In the genomic region with DNA sequence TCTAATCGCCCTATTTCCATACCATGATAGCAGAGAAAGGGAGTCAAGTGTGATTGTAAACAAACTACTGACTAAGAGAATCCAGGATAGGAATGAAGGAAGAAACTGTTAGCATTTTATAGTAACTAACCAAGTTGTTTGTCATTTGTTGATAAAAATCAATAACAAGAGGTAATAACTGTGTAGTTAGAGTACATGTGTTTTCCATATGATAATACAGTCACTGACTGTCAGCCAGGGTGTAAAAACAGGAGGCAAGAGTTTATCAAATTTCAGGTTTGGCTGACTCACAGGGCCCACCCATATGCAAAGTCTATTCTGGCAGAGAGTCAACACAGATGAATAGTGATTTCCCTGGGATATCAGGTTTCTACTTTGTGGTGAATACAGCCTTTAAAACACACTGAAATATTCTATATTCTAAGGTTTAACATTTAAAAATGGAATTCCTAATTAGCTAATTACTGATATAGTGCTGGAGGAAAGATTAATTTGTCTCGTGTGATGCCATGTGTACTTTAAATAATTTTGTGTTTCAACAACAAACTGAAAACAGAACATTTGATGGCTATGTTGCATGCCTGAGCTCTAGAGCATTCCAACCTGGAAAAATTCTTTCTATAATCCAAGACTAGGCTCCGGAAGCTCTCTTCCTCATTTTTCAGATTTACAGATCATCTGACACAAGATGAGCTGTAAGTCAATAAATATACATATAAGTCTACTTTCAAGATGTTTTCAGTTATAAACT, we compare ENCODE assay signal across 8 cellular contexts. TPM values are rescaled to one million over a fixed set of nuclear protein-coding genes. Genes with fewer than 3 reads are reported as not detected.
DNase-seq lines count a peak whose midpoint lies in the region; ATAC-seq and TF ChIP-seq lines count a peak whose summit lies in the region.

No MANE protein-coding gene starts in this region.

- intact Hi-C loops in A673 (cut with micrococcal nuclease; ENCODE audit: unreplicated experiment) (loop anchor here (5.0 kb wide), 2 partner anchors 720 to 905 kb away; no protein-coding TSS in a partner anchor), HCT116 (cut with micrococcal nuclease) (loop anchor here (5.0 kb wide), 1 partner anchor 600 kb away; no protein-coding TSS in a partner anchor)

- CTCF ChIA-PET in A673 (lab: Charles Lee): no interaction called here
- CTCF ChIA-PET in HCT116 (lab: Charles Lee): interaction anchor here (1.0 to 1.3 kb wide), 3 partner anchors 10 to 730 kb away, joined by 3 to 4 read pairs (median 4); no protein-coding TSS in a partner anchor

- ATAC-seq in HCT116: peak; percentile 83
- ATAC-seq in gastroesophageal sphincter: no peak
- no peak for ATAC-seq in HG03442 (IDR thresholded peaks at IDR 0.05; ENCODE audit: unreplicated experiment)
- ATAC-seq in HG02885 (IDR thresholded peaks at IDR 0.05; ENCODE audit: poor library complexity, unreplicated experiment): no peak

- TF ChIP-seq CTCF in A673 (conservative IDR thresholded peaks at IDR 0.05; ENCODE audit: low read depth, low read length) (no peak), HCT116 (IDR thresholded peaks at IDR 0.05 in 2 of 3, conservative IDR thresholded peaks at IDR 0.05 in 1 of 3; ENCODE audit: borderline replicate concordance in 1 of 3, insufficient read depth in 1 of 3, low read depth in 2 of 3, low read length in 2 of 3) (no peak), fibroblast of lung (conservative IDR thresholded peaks at IDR 0.05 in 1 of 2, IDR thresholded peaks at IDR 0.05 in 1 of 2; ENCODE audit: low read depth in 1 of 2, low read length in 2 of 2) (no peak), gastroesophageal sphincter (IDR thresholded peaks at IDR 0.05) (no peak)

- WGBS in gastroesophageal sphincter (ENCODE audit: low coverage in 1 of 2), 2 donors: 53 to 63% methylated on average over 2 to 3 of the region's 3 CpGs

- H2AFZ ChIP-seq in HCT116 (ENCODE audit: low read depth, low read length, poor library complexity, severe bottlenecking): peak overlapping the region; percentile 88
- no peak overlapping the region for H2AFZ ChIP-seq in fibroblast of lung (ENCODE audit: low read length)

- H3K4me3 ChIP-seq in A673 (ENCODE audit: low read depth, low read length, poor library complexity, severe bottlenecking): no peak overlapping the region
- no peak overlapping the region; a peak in 1 of 4 replicates for H3K4me3 ChIP-seq in HCT116 (replicated peaks in 1 of 2; ENCODE audit: low read depth in 1 of 2, low read length in 2 of 2)
- no peak overlapping the region for H3K4me3 ChIP-seq in fibroblast of lung (replicated peaks in 1 of 4; ENCODE audit: control extremely low read depth in 1 of 4, insufficient read depth in 1 of 4, low read depth in 3 of 4, low read length in 4 of 4)
- no peak overlapping the region for H3K4me3 ChIP-seq in gastroesophageal sphincter

- peak overlapping the region; percentile 6 for H3K27ac ChIP-seq in A673 (ENCODE audit: low read depth, low read length, poor library complexity, severe bottlenecking)
- H3K27ac ChIP-seq in HCT116 (ENCODE audit: low read depth, low read length): no peak overlapping the region
- H3K27ac ChIP-seq in fibroblast of lung (ENCODE audit: insufficient read depth, low read length): no peak overlapping the region
- H3K27ac ChIP-seq in gastroesophageal sphincter: no peak overlapping the region

- no peaks in the 10 kb centered on the region for H3K79me2 ChIP-seq in HCT116 (ENCODE audit: insufficient read depth, low read length)
- H3K79me2 ChIP-seq in fibroblast of lung (ENCODE audit: control insufficient read depth, insufficient read depth, low read length): no peaks in the 10 kb centered on the region

- H3K9ac ChIP-seq in HCT116 (ENCODE audit: low read length) (no peak overlapping the region), fibroblast of lung (ENCODE audit: insufficient read depth, low read length) (no peak overlapping the region)

- POLR2A ChIA-PET in A673 (lab: Charles Lee; ENCODE audit: low non-redundant PET) (interaction anchor here (0.7 kb wide), 1 partner anchor 1518 kb away, joined by 3 read pairs; no protein-coding TSS in a partner anchor), HCT116 (lab: Charles Lee) (no interaction called here)

- no peaks in the 10 kb centered on the region for H4K20me1 ChIP-seq in HCT116 (ENCODE audit: insufficient read depth)
- no peaks in the 10 kb centered on the region for H4K20me1 ChIP-seq in fibroblast of lung (ENCODE audit: control insufficient read depth, extremely low read depth, insufficient read depth, low read length)

- peak; percentile 82 for DNase-seq in A673 (ENCODE audit: low spot score)
- DNase-seq in HCT116 (ENCODE audit: low read depth, low spot score): peak; percentile 57
- DNase-seq in OCI-M2 (lab: John Stamatoyannopoulos, UW; ENCODE audit: unreplicated experiment): peak; percentile 50
- DNase-seq in fibroblast of lung (ENCODE audit: low read depth in 2 of 2): peak; percentile 76 to 84
- no peak for DNase-seq in middle frontal gyrus (ENCODE audit: extremely low spot score, low spot score)

- TF ChIP-seq POLR2A in HCT116 (IDR thresholded peaks at IDR 0.05; ENCODE audit: borderline replicate concordance, extremely low read depth, insufficient read depth, insufficient read length): no peak
- TF ChIP-seq POLR2A in gastroesophageal sphincter (IDR thresholded peaks at IDR 0.05): no peak

- RAD21 ChIA-PET in HCT116 (lab: Charles Lee; ENCODE audit: low non-redundant PET in 1 of 2, low total read pairs in 2 of 2, uncharacterized antibody in 2 of 2, unreplicated experiment in 2 of 2): no interaction called here

- H3K4me2 ChIP-seq in HCT116 (ENCODE audit: low read length): peak overlapping the region; percentile 48
- H3K4me2 ChIP-seq in fibroblast of lung (ENCODE audit: extremely low read depth, insufficient read depth, low read length): no peak overlapping the region

- BruUV-seq in A673 (replicated peaks; lab: Mats Ljungman, UMichigan) (no TSS peak), HCT116 (replicated peaks; lab: Mats Ljungman, UMichigan) (no TSS peak)

- H3K36me3 ChIP-seq in A673 (ENCODE audit: insufficient read depth, low read length, poor library complexity, severe bottlenecking) (no peaks in the 10 kb centered on the region), HCT116 (ENCODE audit: control insufficient read depth in 1 of 2, insufficient read depth in 2 of 2, low read length in 2 of 2) (no peaks in the 10 kb centered on the region), fibroblast of lung (ENCODE audit: control insufficient read depth, insufficient read depth, low read length) (no peaks in the 10 kb centered on the region), gastroesophageal sphincter (no peaks in the 10 kb centered on the region)

- H3K9me3 ChIP-seq in A673 (ENCODE audit: low read depth, low read length, poor library complexity, severe bottlenecking) (no peaks in the 10 kb centered on the region), HCT116 (ENCODE audit: control insufficient read depth in 1 of 2, insufficient read depth in 1 of 2, low read depth in 1 of 2, low read length in 2 of 2) (no peaks in the 10 kb centered on the region), fibroblast of lung (ENCODE audit: control insufficient read depth, insufficient read depth, low read depth, low read length) (no peaks in the 10 kb centered on the region), gastroesophageal sphincter (no peaks in the 10 kb centered on the region)

- TF ChIP-seq EP300 in gastroesophageal sphincter (IDR thresholded peaks at IDR 0.05): no peak

- H3K9me2 ChIP-seq in HCT116 (ENCODE audit: insufficient read depth): no peaks in the 10 kb centered on the region

- H3K4me1 ChIP-seq in A673 (ENCODE audit: insufficient read depth, low read length, poor library complexity, severe bottlenecking): peaks cover 15% of the 10 kb centered on the region
- H3K4me1 ChIP-seq in HCT116 (ENCODE audit: control insufficient read depth in 1 of 2, insufficient read depth in 2 of 2, low read length in 2 of 2): peaks cover 13 to 25% of the 10 kb centered on the region in 2 experiments
- H3K4me1 ChIP-seq in fibroblast of lung (ENCODE audit: control insufficient read depth, extremely low read depth, insufficient read depth, low read length): no peaks in the 10 kb centered on the region
- peaks cover 0 to 13% (median 3%) of the 10 kb centered on the region in 3 donors for H3K4me1 ChIP-seq in gastroesophageal sphincter

- H3K27me3 ChIP-seq in A673 (replicated peaks; ENCODE audit: insufficient read depth, low read depth, low read length, poor library complexity) (no peaks in the 10 kb centered on the region), HCT116 (ENCODE audit: insufficient read depth, low read length) (no peaks in the 10 kb centered on the region), fibroblast of lung (ENCODE audit: control insufficient read depth, insufficient read depth, low read length) (no peaks in the 10 kb centered on the region), gastroesophageal sphincter (no peaks in the 10 kb centered on the region)

- no peak for TF ChIP-seq RAD21 in HCT116 (IDR thresholded peaks at IDR 0.05; ENCODE audit: low read depth)

TF ChIP-seq in HCT116, 20 proteins besides CTCF, POLR2A, EP300 and RAD21:
- TF ChIP-seq CBX3 (IDR thresholded peaks at IDR 0.05; ENCODE audit: low read depth): no peak
- TF ChIP-seq, protein P1, sequence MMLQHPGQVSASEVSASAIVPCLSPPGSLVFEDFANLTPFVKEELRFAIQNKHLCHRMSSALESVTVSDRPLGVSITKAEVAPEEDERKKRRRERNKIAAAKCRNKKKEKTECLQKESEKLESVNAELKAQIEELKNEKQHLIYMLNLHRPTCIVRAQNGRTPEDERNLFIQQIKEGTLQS (IDR thresholded peaks at IDR 0.05): no peak
- peak; percentile 48; the same call in 1 of the 2 replicates for TF ChIP-seq FOSL1 (IDR thresholded peaks at IDR 0.05; ENCODE audit: low read depth)
- TF ChIP-seq, protein P2, sequence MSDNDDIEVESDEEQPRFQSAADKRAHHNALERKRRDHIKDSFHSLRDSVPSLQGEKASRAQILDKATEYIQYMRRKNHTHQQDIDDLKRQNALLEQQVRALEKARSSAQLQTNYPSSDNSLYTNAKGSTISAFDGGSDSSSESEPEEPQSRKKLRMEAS (IDR thresholded peaks at IDR 0.05): peak; percentile 36; the same call in 1 of the 2 replicates
TF ChIP-seq in HCT116: peak in this region for 2.

RNA-seq across cellular contexts. Expression of gene FOXO1, which starts 6.0 kb away (rescaled TPM):
- 2.9 and 3.0 TPM in 2 replicates for total RNA-seq in A673 (2021)
- total RNA-seq in HCT116 (2021; ENCODE audit: unreplicated experiment): 12.2 TPM
- 3.5 and 3.8 TPM in 2 replicates for polyA plus RNA-seq in HCT116 (2012)
- total RNA-seq in fibroblast of lung: 2.5 and 2.8 TPM in 2 replicates
- polyA plus RNA-seq in fibroblast of lung: 1.4 and 1.9 TPM in 2 replicates
- 1.1 and 1.4 TPM in 2 replicates for polyA plus RNA-seq in fibroblast of lung (2012)
- 2.3 and 4.4 TPM in 2 replicates for polyA minus RNA-seq in fibroblast of lung (ENCODE audit: low replicate concordance)
- total RNA-seq in gastroesophageal sphincter: 10 to 100 TPM; 52.4 to 72.2 (median 59.5) TPM
